In genomic region chr10:37710831-37711616, GRCh38 we compare ENCODE assay signal across 25 cellular contexts.
DNase-seq lines count a peak whose midpoint lies in the region; ATAC-seq and TF ChIP-seq lines count a peak whose summit lies in the region.
"Had no signal": no experiment of that assay in that cellular context is flagged by ENCODE, and none has a peak within 500 bp of the region (broad histone marks: within the 10 kb centered on the region; RNA-seq: fewer than 3 reads in every experiment).

No MANE protein-coding gene starts in this region.

- H3K4me3 ChIP-seq in fibroblast of the aortic adventitia (ENCODE audit: low read depth, low read length) (no peak overlapping the region), psoas muscle (no peak overlapping the region), WERI-Rb-1 (ENCODE audit: low read depth, low read length) (no peak overlapping the region)
- H3K4me3 ChIP-seq: colonic mucosa, GM12878, left lung, neural progenitor cell, prostate gland, skin epidermis had no signal

- peak in 3 of 4 donors; percentile 28 to 59 (median 46) for ATAC-seq in psoas muscle
- ATAC-seq: GM12878, left lung had no signal

- H3K27me3 ChIP-seq in psoas muscle (ENCODE audit: insufficient read depth in 3 of 3, low read length in 2 of 3) (no peaks in the 10 kb centered on the region), WERI-Rb-1 (ENCODE audit: insufficient read depth, low read depth, severe bottlenecking) (no peaks in the 10 kb centered on the region)
- H3K27me3 ChIP-seq: colonic mucosa, left lung, neural progenitor cell had no signal

- H3K9me3 ChIP-seq in psoas muscle = no peaks in the 10 kb centered on the region
- no peaks in the 10 kb centered on the region for H3K9me3 ChIP-seq in WERI-Rb-1 (ENCODE audit: severe bottlenecking)
- H3K9me3 ChIP-seq: colonic mucosa, prostate gland had no signal

- DNase-seq in ELR (ENCODE audit: low read depth) = peak; percentile 4
- peak; percentile 51 for DNase-seq in LHCN-M2 (ENCODE audit: low read depth)
- DNase-seq in fibroblast of the aortic adventitia (ENCODE audit: low read depth) = peak; percentile 17
- DNase-seq in psoas muscle = no peak
- no peak for DNase-seq in WERI-Rb-1
- DNase-seq in activated naive CD4-positive, alpha-beta T cell treated with anti-CD3 and anti-CD28 coated beads, Interleukin-2, amount 50 U/mL, for 16 hours = no peak
- no peak for DNase-seq in iPS-NIHi7 (ENCODE audit: extremely low spot score)
- DNase-seq in inferior parietal cortex (ENCODE audit: extremely low spot score) = no peak
- DNase-seq: activated CD8-positive, alpha-beta memory T cell treated with anti-CD3 and anti-CD28 coated beads, Interleukin-2, amount 50 U/mL, for 48 hours; activated effector memory CD4-positive, alpha-beta T cell treated with Interleukin-2 at 50 U/mL for 16 hours; CD4-positive, alpha-beta memory T cell; colonic mucosa; HFFc6; Karpas-422; NCI-H1048; NCI-H187 treated with DMSO at 0.1 percent for 48 hours; NCI-H774; stimulated activated CD4-positive, alpha-beta T cell treated with anti-CD3 and anti-CD28 coated beads, Interleukin-2, amount 100 ng/mL, for 24 hours; stimulated activated naive B cell treated with anti-CD40 and anti-IgM and Interleukin-4, amounts not matched to agents 10 μg/mL and 1 μg/mL and 100 μg/mL, for 72 hours had no signal

- 35 to 74% (median 39%) methylated on average over 7 of the region's 7 CpGs for WGBS in psoas muscle, 3 donors

- no peaks in the 10 kb centered on the region for H3K4me1 ChIP-seq in psoas muscle
- H3K4me1 ChIP-seq: colonic mucosa, left lung, neural progenitor cell, prostate gland had no signal

- TF ChIP-seq CTCF in fibroblast of the aortic adventitia (IDR thresholded peaks at IDR 0.05; ENCODE audit: insufficient read depth, low read length) (no peak), psoas muscle (IDR thresholded peaks at IDR 0.05) (no peak), WERI-Rb-1 (IDR thresholded peaks at IDR 0.05; ENCODE audit: low read depth, low read length) (no peak)

- intact Hi-C loops in psoas muscle (cut with DNase I) = no loop called here

- H3K36me3 ChIP-seq in psoas muscle (ENCODE audit: insufficient read depth in 1 of 2, low read depth in 1 of 2) (no peaks in the 10 kb centered on the region), WERI-Rb-1 (no peaks in the 10 kb centered on the region)
- H3K36me3 ChIP-seq: colonic mucosa, left lung, neural progenitor cell, prostate gland had no signal

- no peak overlapping the region for H3K27ac ChIP-seq in psoas muscle
- no peak overlapping the region for H3K27ac ChIP-seq in WERI-Rb-1
- H3K27ac ChIP-seq: colonic mucosa, left lung, neural progenitor cell, prostate gland, skin epidermis, VCaP had no signal

Comparison
In these comparisons a context has a peak if more than half of its experiments do, and no peak if none do; other contexts are left out.
1. DNase-seq: peak in ELR (single experiment), LHCN-M2 (single experiment) and fibroblast of the aortic adventitia (single experiment); none in psoas muscle (0 of 2), WERI-Rb-1 (single experiment), activated naive CD4-positive, alpha-beta T cell treated with anti-CD3 and anti-CD28 coated beads, Interleukin-2, amount 50 U/mL, for 16 hours (single experiment), iPS-NIHi7 (single experiment) and inferior parietal cortex (single experiment).